Comparison of ENCODE assay signal across 8 cellular contexts in the genomic region with DNA sequence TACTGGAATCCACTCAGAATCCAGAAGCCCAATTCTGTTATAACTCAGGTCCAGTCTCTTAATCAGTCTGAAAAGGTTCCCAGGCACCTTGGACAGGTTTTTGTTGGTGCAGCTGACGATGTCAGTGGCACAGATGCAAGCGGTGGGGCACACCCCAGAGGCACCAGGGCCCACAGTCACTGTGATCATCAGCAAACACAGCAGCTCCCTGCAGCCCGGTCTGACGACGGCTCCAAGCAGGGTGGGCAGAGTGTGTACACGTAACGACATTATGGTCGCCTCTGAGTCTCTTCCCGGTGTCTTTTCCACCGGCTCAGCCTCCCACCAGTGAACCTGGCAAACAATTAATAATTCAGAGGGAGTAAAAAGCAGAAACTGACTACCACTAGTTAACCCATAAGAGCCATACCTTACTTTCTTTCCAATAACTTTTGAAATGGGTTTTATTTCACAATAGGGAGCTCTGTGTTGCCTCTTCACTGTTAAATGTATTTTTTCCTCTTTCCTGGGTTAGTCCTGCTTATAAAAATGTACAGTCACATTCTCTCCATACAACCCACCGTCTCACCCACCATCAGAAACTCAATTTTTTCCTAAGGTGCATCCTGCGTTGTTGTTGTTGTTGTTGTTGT. TPM values are rescaled to one million over a fixed set of nuclear protein-coding genes. Genes with fewer than 3 reads are reported as not detected.
DNase-seq lines count a peak whose midpoint lies in the region; ATAC-seq and TF ChIP-seq lines count a peak whose summit lies in the region.

No MANE protein-coding gene starts in this region.

- intact Hi-C loops in Panc1 (cut with micrococcal nuclease; ENCODE audit: unreplicated experiment): no loop called here
- intact Hi-C loops in ascending aorta (cut with DNase I): loop anchor here (2.0 to 5.0 kb wide), 2 partner anchors 40 to 78 kb away; no protein-coding TSS in a partner anchor

- H3K9me3 ChIP-seq in Panc1 (ENCODE audit: control insufficient read depth, insufficient read depth, low read depth, low read length) (no peaks in the 10 kb centered on the region), ascending aorta (no peaks in the 10 kb centered on the region)

- CTCF ChIA-PET in Panc1 (lab: Charles Lee): no interaction called here

- no TSS peak for BruUV-seq in Panc1 (replicated peaks; lab: Mats Ljungman, UMichigan)

- H3K4me3 ChIP-seq in GM12864 (ENCODE audit: low read depth, low read length): peak overlapping the region; percentile 53; the same call in 1 of the 2 replicates
- H3K4me3 ChIP-seq in Panc1 (ENCODE audit: low read depth in 2 of 2, low read length in 2 of 2): peak overlapping the region; percentile 67 to 85
- H3K4me3 ChIP-seq in ascending aorta: peak overlapping the region; percentile 78 to 81

- H3K4me1 ChIP-seq in Panc1 (ENCODE audit: control insufficient read depth, insufficient read depth, low read length) (peaks cover 27% of the 10 kb centered on the region), ascending aorta (peaks cover 0 to 16% of the 10 kb centered on the region in 2 donors)

- in situ Hi-C loops in Panc1 (cut with HindIII; ENCODE audit: low pct_unique_long_range_greater_than_20kb, low sequenced_read_pairs): no loop called here

- DNase-seq in GM12864 (ENCODE audit: low read depth) (no peak), Panc1 (ENCODE audit: low read depth, low spot score) (no peak), ascending aorta (ENCODE audit: low spot score in 2 of 2) (peak; percentile 19 to 77), islet precursor cell (peak; percentile 76), AML-193 (lab: John Stamatoyannopoulos, UW) (no peak)
- DNase-seq in stimulated activated CD4-positive, alpha-beta T cell treated with anti-CD3 and anti-CD28 coated beads, Interleukin-15, amount 100 ng/mL, for 24 hours: peak; percentile 59

- peaks cover 2% of the 10 kb centered on the region; the same call in 1 of the 2 replicates for H3K27me3 ChIP-seq in Panc1 (ENCODE audit: control insufficient read depth, insufficient read depth, low read length)
- no peaks in the 10 kb centered on the region for H3K27me3 ChIP-seq in ascending aorta

- ATAC-seq in Panc1 (no peak), HG03354 (IDR thresholded peaks at IDR 0.05; ENCODE audit: poor library complexity, severe bottlenecking, unreplicated experiment) (no peak), HG03439 (IDR thresholded peaks at IDR 0.05; ENCODE audit: unreplicated experiment) (no peak)

- no peak for TF ChIP-seq CTCF in GM12864 (IDR thresholded peaks at IDR 0.05; ENCODE audit: low read depth, low read length, missing control alignments)
- no peak for TF ChIP-seq CTCF in Panc1 (IDR thresholded peaks at IDR 0.05)
- no peak for TF ChIP-seq CTCF in ascending aorta (IDR thresholded peaks at IDR 0.05)

- H3K27ac ChIP-seq in Panc1 (ENCODE audit: low read length) (peak overlapping the region; percentile 80), ascending aorta (peak overlapping the region; percentile 96 to 99)

- POLR2A ChIA-PET in Panc1 (lab: Charles Lee): interaction anchor here (0.6 kb wide), 1 partner anchor 838 kb away, joined by 3 read pairs; no protein-coding TSS in a partner anchor

- no peaks in the 10 kb centered on the region; the same call in 1 of the 2 replicates for H3K36me3 ChIP-seq in Panc1 (ENCODE audit: control insufficient read depth, insufficient read depth, low read length)
- no peaks in the 10 kb centered on the region for H3K36me3 ChIP-seq in ascending aorta

RNA-seq across cellular contexts. Expression of a gene that starts 0.6 kb away (rescaled TPM):
- total RNA-seq in Panc1 (2021; ENCODE audit: unreplicated experiment) (0.82 TPM), ascending aorta (1.5 TPM)
- 0.99 TPM for polyA plus RNA-seq in Panc1 (2012; ENCODE audit: insufficient read length)

RNA-seq across cellular contexts. Expression of a gene that starts 0.9 kb away (rescaled TPM):
- total RNA-seq in Panc1 (2021; ENCODE audit: unreplicated experiment) (21.8 TPM), ascending aorta (22.7 TPM)
- 12.4 TPM for polyA plus RNA-seq in Panc1 (2012; ENCODE audit: insufficient read length)

Comparison
In these comparisons a context has a peak if more than half of its experiments do, and no peak if none do; other contexts are left out.
1. DNase-seq: peak in ascending aorta (2 of 2), islet precursor cell (single experiment) and stimulated activated CD4-positive, alpha-beta T cell treated with anti-CD3 and anti-CD28 coated beads, Interleukin-15, amount 100 ng/mL, for 24 hours (single experiment); none in GM12864 (single experiment), Panc1 (single experiment) and AML-193 (0 of 2).
2. Peak in every context shown above with its lines, with median percentiles within 50 percentile points of each other: H3K4me3 ChIP-seq.